In the genomic region with DNA sequence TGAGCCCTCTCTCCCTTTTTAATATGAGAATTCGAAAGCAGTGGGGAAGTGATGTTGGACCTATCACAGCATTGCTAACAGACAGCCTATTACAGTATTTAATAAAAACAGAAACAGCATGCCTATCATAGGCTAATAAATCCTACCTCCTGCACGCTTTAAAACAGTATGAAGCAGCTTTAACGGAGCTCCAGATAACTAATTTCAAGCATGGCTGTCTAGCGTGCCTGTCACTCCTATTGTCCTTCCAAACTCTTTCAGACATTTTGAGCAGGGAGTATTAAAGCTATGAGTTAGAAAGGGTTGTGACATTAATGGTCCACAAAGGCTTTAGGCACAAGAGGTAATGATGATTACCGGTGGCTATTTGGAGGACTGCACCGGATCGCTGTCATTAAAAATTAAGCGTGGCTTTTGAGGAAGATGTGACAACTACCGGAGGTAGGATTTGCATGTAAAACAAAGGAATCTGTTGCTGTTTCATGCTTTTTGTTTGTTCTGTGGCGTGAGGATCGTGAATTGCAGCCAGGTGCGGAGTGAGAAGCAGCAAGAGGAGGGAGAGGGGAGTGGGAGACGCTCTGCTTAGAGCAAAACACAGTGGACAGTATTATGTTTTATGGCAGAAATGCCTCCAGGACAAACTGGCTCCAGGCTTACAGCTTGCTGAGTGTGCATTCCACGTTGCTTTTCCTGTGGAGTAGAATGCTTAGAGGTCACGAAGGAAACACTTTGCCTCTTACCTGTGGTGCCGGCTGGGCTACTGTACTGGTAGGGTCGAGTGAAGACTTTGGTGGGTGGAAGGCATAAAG, we compare ENCODE assay signal across 9 cellular contexts. TPM values are rescaled to one million over a fixed set of nuclear protein-coding genes. Genes with fewer than 3 reads are reported as not detected.
A peak's percentile ranks its signal among the peaks of the same experiment; 100 is the strongest.
DNase-seq lines count a peak whose midpoint lies in the region; ATAC-seq and TF ChIP-seq lines count a peak whose summit lies in the region.
"Had no signal": no experiment of that assay in that cellular context is flagged by ENCODE, and none has a peak within 500 bp of the region (broad histone marks: within the 10 kb centered on the region; RNA-seq: fewer than 3 reads in every experiment).

KCNMB2 (plus strand) TSS at position 166 of the 809 bp plus-strand sequence.

- ATAC-seq in stimulated activated effector memory CD8-positive, alpha-beta T cell treated with anti-CD3 and anti-CD28 coated beads, Interleukin-12 subunit alpha, Interleukin-12 subunit beta, amount 100 ng/mL, for 72 hours: no peak

- no peaks in the 10 kb centered on the region for H3K36me3 Mint-ChIP-seq in osteocyte (ENCODE audit: unreplicated experiment)
- no peaks in the 10 kb centered on the region for H3K36me3 Mint-ChIP-seq in stimulated activated effector memory CD8-positive, alpha-beta T cell treated with anti-CD3 and anti-CD28 coated beads, Interleukin-12 subunit alpha, Interleukin-12 subunit beta, amount 100 ng/mL, for 72 hours

- no peaks in the 10 kb centered on the region for H4K20me1 ChIP-seq in fibroblast of lung (ENCODE audit: control insufficient read depth, extremely low read depth, insufficient read depth, low read length)

- no peak within 1 kb of the TSS for H3K27ac Mint-ChIP-seq in osteocyte (ENCODE audit: unreplicated experiment)
- H3K27ac Mint-ChIP-seq in stimulated activated effector memory CD8-positive, alpha-beta T cell treated with anti-CD3 and anti-CD28 coated beads, Interleukin-12 subunit alpha, Interleukin-12 subunit beta, amount 100 ng/mL, for 72 hours: no peak within 1 kb of the TSS
- H3K27ac Mint-ChIP-seq: dendritic cell treated with granulocyte-macrophage colony-stimulating factor and Interleukin-4, amounts not matched to agents 40 ng/mL and 50 ng/mL, for 4 days had no signal

- peak within 1 kb of the TSS; percentile 84 for H3K4me2 ChIP-seq in fibroblast of lung (ENCODE audit: extremely low read depth, insufficient read depth, low read length)

- H2AFZ ChIP-seq in fibroblast of lung (ENCODE audit: low read length): peak within 1 kb of the TSS; percentile 74

- DNase-seq in GM12864 (ENCODE audit: low read depth): no peak
- DNase-seq in NCI-H2196 (lab: John Stamatoyannopoulos, UW; ENCODE audit: unreplicated experiment): peak; percentile 34
- DNase-seq in fibroblast of lung (ENCODE audit: low read depth in 2 of 2): peak; percentile 17 to 58
- DNase-seq in osteocyte (ENCODE audit: extremely low spot score, unreplicated experiment): no peak
- no peak for DNase-seq in globus pallidus (ENCODE audit: low spot score)
- no peak for DNase-seq in NOMO-1 treated with dmso at 0.1 percent for 144 hours (lab: John Stamatoyannopoulos, UW; ENCODE audit: unreplicated experiment)
- DNase-seq in islet precursor cell: no peak
- DNase-seq in stimulated activated effector memory CD8-positive, alpha-beta T cell treated with anti-CD3 and anti-CD28 coated beads, Interleukin-12 subunit alpha, Interleukin-12 subunit beta, amount 100 ng/mL, for 72 hours (ENCODE audit: low spot score in 2 of 2): no peak

- H3K9me3 ChIP-seq in fibroblast of lung (ENCODE audit: control insufficient read depth, insufficient read depth, low read depth, low read length): no peaks in the 10 kb centered on the region

- no peak for TF ChIP-seq CTCF in GM12864 (IDR thresholded peaks at IDR 0.05; ENCODE audit: low read depth, low read length, missing control alignments)
- no peak for TF ChIP-seq CTCF in fibroblast of lung (conservative IDR thresholded peaks at IDR 0.05 in 1 of 2, IDR thresholded peaks at IDR 0.05 in 1 of 2; ENCODE audit: low read depth in 1 of 2, low read length in 2 of 2)
- TF ChIP-seq CTCF in osteocyte (IDR thresholded peaks at IDR 0.05): no peak

- no peaks in the 10 kb centered on the region for H3K79me2 ChIP-seq in fibroblast of lung (ENCODE audit: control insufficient read depth, insufficient read depth, low read length)

- peaks cover 4% of the 10 kb centered on the region for H3K4me1 Mint-ChIP-seq in osteocyte (ENCODE audit: unreplicated experiment)
- H3K4me1 Mint-ChIP-seq in stimulated activated effector memory CD8-positive, alpha-beta T cell treated with anti-CD3 and anti-CD28 coated beads, Interleukin-12 subunit alpha, Interleukin-12 subunit beta, amount 100 ng/mL, for 72 hours: peaks cover 6% of the 10 kb centered on the region

- no peaks in the 10 kb centered on the region for H3K9me3 Mint-ChIP-seq in osteocyte (ENCODE audit: unreplicated experiment)
- no peaks in the 10 kb centered on the region for H3K9me3 Mint-ChIP-seq in stimulated activated effector memory CD8-positive, alpha-beta T cell treated with anti-CD3 and anti-CD28 coated beads, Interleukin-12 subunit alpha, Interleukin-12 subunit beta, amount 100 ng/mL, for 72 hours
- H3K9me3 Mint-ChIP-seq: dendritic cell treated with granulocyte-macrophage colony-stimulating factor and Interleukin-4, amounts not matched to agents 40 ng/mL and 50 ng/mL, for 4 days had no signal

- peak within 1 kb of the TSS; percentile 50 for H3K4me3 Mint-ChIP-seq in osteocyte (ENCODE audit: unreplicated experiment)
- no peak within 1 kb of the TSS for H3K4me3 Mint-ChIP-seq in stimulated activated effector memory CD8-positive, alpha-beta T cell treated with anti-CD3 and anti-CD28 coated beads, Interleukin-12 subunit alpha, Interleukin-12 subunit beta, amount 100 ng/mL, for 72 hours
- H3K4me3 Mint-ChIP-seq: dendritic cell treated with granulocyte-macrophage colony-stimulating factor and Interleukin-4, amounts not matched to agents 40 ng/mL and 50 ng/mL, for 4 days had no signal

- no peaks in the 10 kb centered on the region for H3K36me3 ChIP-seq in fibroblast of lung (ENCODE audit: control insufficient read depth, insufficient read depth, low read length)

- no peaks in the 10 kb centered on the region for H3K27me3 ChIP-seq in fibroblast of lung (ENCODE audit: control insufficient read depth, insufficient read depth, low read length)

- H3K27ac ChIP-seq in fibroblast of lung (ENCODE audit: insufficient read depth, low read length): no peak within 1 kb of the TSS

- H3K27me3 Mint-ChIP-seq in osteocyte (ENCODE audit: unreplicated experiment): peaks cover 65% of the 10 kb centered on the region

- H3K4me3 ChIP-seq in GM12864 (ENCODE audit: low read depth, low read length) (peak within 1 kb of the TSS; percentile 70), fibroblast of lung (replicated peaks in 1 of 4; ENCODE audit: control extremely low read depth in 1 of 4, insufficient read depth in 1 of 4, low read depth in 3 of 4, low read length in 4 of 4) (peak within 1 kb of the TSS; percentile 17 to 79 (median 42))

- no peak within 1 kb of the TSS for H3K9ac ChIP-seq in fibroblast of lung (ENCODE audit: insufficient read depth, low read length)

- H3K4me1 ChIP-seq in fibroblast of lung (ENCODE audit: control insufficient read depth, extremely low read depth, insufficient read depth, low read length): no peaks in the 10 kb centered on the region

RNA-seq across cellular contexts. Expression of gene KCNMB2, which starts in this region (rescaled TPM):
- total RNA-seq in fibroblast of lung: 0.17 and 0.26 TPM in 2 replicates
- polyA plus RNA-seq in fibroblast of lung: 0.07 TPM in 1 of 2 replicates, not detected in the other
- 0.08 TPM in 1 of 2 replicates, not detected in the other for polyA plus RNA-seq in fibroblast of lung (2012)
- polyA minus RNA-seq in fibroblast of lung (ENCODE audit: low replicate concordance): not detected in 2 replicates
- not detected in 2 replicates for total RNA-seq in osteocyte

Comparison
In these comparisons a context has a peak if more than half of its experiments do, and no peak if none do; other contexts are left out.
1. Peak in DNase-seq, H3K4me3 ChIP-seq and H3K4me2 ChIP-seq in fibroblast of lung; RNA of the gene not detected or under 1 TPM.